8 cellular contexts compared by ENCODE assay signal in the genomic region with DNA sequence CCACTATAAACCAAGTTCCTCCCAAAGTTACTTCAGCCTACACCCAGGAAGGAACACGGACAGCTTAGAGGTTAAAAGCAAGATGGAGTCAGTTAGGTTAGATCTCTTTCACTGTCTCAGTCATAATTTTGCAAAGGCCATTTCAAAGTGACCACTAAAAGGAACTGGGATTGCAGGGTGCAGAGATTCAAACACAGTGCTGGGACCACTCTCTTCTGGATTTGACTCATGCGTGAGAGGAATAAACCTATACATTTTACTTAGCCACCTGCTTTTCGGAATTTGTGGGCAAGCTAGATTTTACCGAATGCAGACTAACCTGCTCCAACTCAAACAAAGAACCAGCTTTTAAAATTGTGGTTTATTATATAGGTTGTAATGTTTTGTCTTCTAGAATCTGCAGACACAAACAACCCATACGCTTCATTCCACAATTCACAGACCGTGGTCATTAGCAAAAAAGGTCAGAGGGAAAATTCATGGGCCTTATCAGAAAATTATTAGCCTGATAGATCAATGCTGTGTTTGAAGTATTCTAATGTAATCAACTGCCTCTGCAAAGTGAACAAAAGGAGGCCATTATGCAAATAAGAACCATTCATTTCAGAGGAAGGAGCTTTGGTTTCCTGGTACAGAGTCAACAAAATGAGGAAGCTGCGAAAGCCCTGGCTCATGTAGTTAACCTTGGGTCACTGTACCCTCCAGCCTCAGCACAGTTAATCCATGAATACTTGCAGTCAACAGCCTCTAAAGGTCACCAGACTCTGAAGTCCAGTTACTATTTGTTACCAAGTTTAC.
DNase-seq lines count a peak whose midpoint lies in the region; ATAC-seq lines count a peak whose summit lies in the region.

No MANE protein-coding gene starts in this region.

- H3K4me1 Mint-ChIP-seq in stimulated activated effector memory CD8-positive, alpha-beta T cell treated with anti-CD3 and anti-CD28 coated beads, Interleukin-12 subunit alpha, Interleukin-12 subunit beta, amount 100 ng/mL, for 72 hours: peaks cover 19% of the 10 kb centered on the region

- ATAC-seq in GM19455 (IDR thresholded peaks at IDR 0.05; ENCODE audit: unreplicated experiment): peak; percentile 58
- ATAC-seq in HG03457 (IDR thresholded peaks at IDR 0.05; ENCODE audit: unreplicated experiment): peak; percentile 40
- peak; percentile 58 for ATAC-seq in stimulated activated effector memory CD8-positive, alpha-beta T cell treated with anti-CD3 and anti-CD28 coated beads, Interleukin-12 subunit alpha, Interleukin-12 subunit beta, amount 100 ng/mL, for 72 hours

- H3K27ac Mint-ChIP-seq in stimulated activated effector memory CD8-positive, alpha-beta T cell treated with anti-CD3 and anti-CD28 coated beads, Interleukin-12 subunit alpha, Interleukin-12 subunit beta, amount 100 ng/mL, for 72 hours: no peak overlapping the region

- DNase-seq in COLO668 (lab: John Stamatoyannopoulos, UW; ENCODE audit: unreplicated experiment) (peak; percentile 1), dermis blood vessel endothelial cell (peak; percentile 92), NCI-H2107 (lab: John Stamatoyannopoulos, UW) (no peak), NCI-H1092 treated with DMSO at 0.1 percent for 48 hours (lab: John Stamatoyannopoulos, UW) (no peak), NCI-H2227 (lab: John Stamatoyannopoulos, UW; ENCODE audit: unreplicated experiment) (no peak)
- no peak for DNase-seq in stimulated activated effector memory CD8-positive, alpha-beta T cell treated with anti-CD3 and anti-CD28 coated beads, Interleukin-12 subunit alpha, Interleukin-12 subunit beta, amount 100 ng/mL, for 72 hours (ENCODE audit: low spot score in 2 of 2)

- H3K9me3 Mint-ChIP-seq in stimulated activated effector memory CD8-positive, alpha-beta T cell treated with anti-CD3 and anti-CD28 coated beads, Interleukin-12 subunit alpha, Interleukin-12 subunit beta, amount 100 ng/mL, for 72 hours: peaks cover 7% of the 10 kb centered on the region

- H3K36me3 Mint-ChIP-seq in stimulated activated effector memory CD8-positive, alpha-beta T cell treated with anti-CD3 and anti-CD28 coated beads, Interleukin-12 subunit alpha, Interleukin-12 subunit beta, amount 100 ng/mL, for 72 hours: no peaks in the 10 kb centered on the region

- H3K4me3 Mint-ChIP-seq in stimulated activated effector memory CD8-positive, alpha-beta T cell treated with anti-CD3 and anti-CD28 coated beads, Interleukin-12 subunit alpha, Interleukin-12 subunit beta, amount 100 ng/mL, for 72 hours: no peak overlapping the region

Comparison
In these comparisons a context has a peak if more than half of its experiments do, and no peak if none do; other contexts are left out.
1. DNase-seq: peak in COLO668 (single experiment) and dermis blood vessel endothelial cell (single experiment); none in stimulated activated effector memory CD8-positive, alpha-beta T cell treated with anti-CD3 and anti-CD28 coated beads, Interleukin-12 subunit alpha, Interleukin-12 subunit beta, amount 100 ng/mL, for 72 hours (0 of 2), NCI-H2107 (single experiment), NCI-H1092 treated with DMSO at 0.1 percent for 48 hours (single experiment) and NCI-H2227 (single experiment).
2. Peak in every context shown above with its lines, with median percentiles within 50 percentile points of each other: ATAC-seq.